20 cellular contexts compared by ENCODE assay signal in the genomic region with DNA sequence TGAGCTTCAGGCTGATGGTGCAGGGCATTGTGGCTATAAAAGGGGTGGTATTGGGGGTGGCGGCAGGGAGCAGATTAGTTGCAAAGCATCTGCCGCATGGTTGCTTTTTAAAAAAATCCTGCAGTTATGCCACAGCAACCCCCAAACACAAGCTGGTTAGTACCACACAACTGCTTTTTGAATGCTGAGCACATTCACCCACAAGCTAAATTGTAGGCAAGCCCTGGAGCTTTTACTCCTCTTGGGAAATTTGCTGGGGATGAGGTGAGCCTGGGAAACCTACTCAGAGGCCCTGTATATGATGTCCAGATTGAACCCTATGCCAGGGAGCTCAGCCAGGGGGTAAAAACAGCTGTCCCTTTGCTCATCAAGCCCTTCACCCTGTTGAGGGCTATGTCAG.
"Had no signal": no experiment of that assay in that cellular context is flagged by ENCODE, and none has a peak within 500 bp of the region (broad histone marks: within the 10 kb centered on the region; RNA-seq: fewer than 3 reads in every experiment).

No MANE protein-coding gene starts in this region.

- DNase-seq: activated CD4-positive, alpha-beta T cell treated with anti-CD3 and anti-CD28 coated beads, Interleukin-2, amount 10 ng/mL, durations not matched to agents 7 days and 5 days; activated CD8-positive, alpha-beta T cell treated with anti-CD3 and anti-CD28 coated beads, Interleukin-2, amount 10 ng/mL, durations not matched to agents 7 days and 5 days; activated gamma-delta T cell; activated naive CD4-positive, alpha-beta T cell treated with anti-CD3 and anti-CD28 coated beads, Interleukin-2, amount 50 U/mL, for 16 hours; activated naive CD8-positive, alpha-beta T cell treated with anti-CD3 and anti-CD28 coated beads, Interleukin-2, amount 50 U/mL, for 24 hours; body of pancreas; dermis blood vessel endothelial cell; effector memory CD8-positive, alpha-beta T cell; left colon; mesendoderm; naive thymus-derived CD8-positive, alpha-beta T cell; stimulated activated CD4-positive, alpha-beta T cell treated with anti-CD3 and anti-CD28 coated beads, Interleukin-4, amount 100 ng/mL, for 4 hours; T-cell; trophoblast cell; uterus had no signal

- ATAC-seq: activated CD4-positive, CD25-positive, alpha-beta regulatory T cell treated with anti-CD3 and anti-CD28 coated beads, Interleukin-2, amount 50 U/mL, for 24 hours; activated CD8-positive, alpha-beta T cell treated with anti-CD3 and anti-CD28 coated beads, Interleukin-2, amount 10 ng/mL, durations not matched to agents 7 days and 5 days; activated naive CD8-positive, alpha-beta T cell treated with anti-CD3 and anti-CD28 coated beads, Interleukin-2, amount 50 U/mL, for 24 hours; body of pancreas; effector memory CD8-positive, alpha-beta T cell; esophagus mucosa; left colon; naive thymus-derived CD8-positive, alpha-beta T cell; T-cell had no signal

- H3K4me1 Mint-ChIP-seq: activated CD4-positive, alpha-beta T cell treated with anti-CD3 and anti-CD28 coated beads, Interleukin-2, amount 10 ng/mL, durations not matched to agents 7 days and 5 days; activated naive CD8-positive, alpha-beta T cell treated with anti-CD3 and anti-CD28 coated beads, Interleukin-2, amount 50 U/mL, for 24 hours; naive thymus-derived CD8-positive, alpha-beta T cell; T-cell had no signal

- H3K4me3 Mint-ChIP-seq: activated CD4-positive, alpha-beta T cell treated with anti-CD3 and anti-CD28 coated beads, Interleukin-2, amount 10 ng/mL, durations not matched to agents 7 days and 5 days; activated CD8-positive, alpha-beta T cell treated with anti-CD3 and anti-CD28 coated beads, Interleukin-2, amount 10 ng/mL, durations not matched to agents 7 days and 5 days; activated naive CD8-positive, alpha-beta T cell treated with anti-CD3 and anti-CD28 coated beads, Interleukin-2, amount 50 U/mL, for 24 hours; activated T-helper 1 cell treated with anti-CD3 and anti-CD28 coated beads, Interleukin-12 subunit alpha, Interleukin-12 subunit beta, Interleukin-2, Interleukin-4 antibody, amounts not matched to agents 30 ng/mL and 10 ng/mL and 1 ng/mL, durations not matched to agents 14 hours and 24 hours and 36 hours; effector memory CD8-positive, alpha-beta T cell; naive thymus-derived CD8-positive, alpha-beta T cell; stimulated activated naive CD8-positive, alpha-beta T cell treated with anti-CD3 and anti-CD28 coated beads, Interleukin-15, Interleukin-2, amounts not matched to agents 100 ng/mL and 50 ng/mL, for 24 hours; T-cell; T-helper 2 cell treated with Interferon-gamma antibody and Interleukin-4, amounts not matched to agents 5 μg/mL and 100 μg/mL, for 36 hours had no signal

- H3K9me3 Mint-ChIP-seq: activated CD4-positive, alpha-beta T cell treated with anti-CD3 and anti-CD28 coated beads, Interleukin-2, amount 10 ng/mL, durations not matched to agents 7 days and 5 days; activated naive CD8-positive, alpha-beta T cell treated with anti-CD3 and anti-CD28 coated beads, Interleukin-2, amount 50 U/mL, for 24 hours; activated T-helper 1 cell treated with anti-CD3 and anti-CD28 coated beads, Interleukin-12 subunit alpha, Interleukin-12 subunit beta, Interleukin-2, Interleukin-4 antibody, amounts not matched to agents 30 ng/mL and 10 ng/mL and 1 ng/mL, durations not matched to agents 14 hours and 24 hours and 36 hours; effector memory CD8-positive, alpha-beta T cell; stimulated activated naive CD8-positive, alpha-beta T cell treated with anti-CD3 and anti-CD28 coated beads, Interleukin-15, Interleukin-2, amounts not matched to agents 100 ng/mL and 50 ng/mL, for 24 hours; T-helper 2 cell treated with Interferon-gamma antibody and Interleukin-4, amounts not matched to agents 5 μg/mL and 100 μg/mL, for 36 hours had no signal

- H3K27ac Mint-ChIP-seq: activated CD4-positive, alpha-beta T cell treated with anti-CD3 and anti-CD28 coated beads, Interleukin-2, amount 10 ng/mL, durations not matched to agents 7 days and 5 days; activated CD8-positive, alpha-beta T cell treated with anti-CD3 and anti-CD28 coated beads, Interleukin-2, amount 10 ng/mL, durations not matched to agents 7 days and 5 days; activated naive CD8-positive, alpha-beta T cell treated with anti-CD3 and anti-CD28 coated beads, Interleukin-2, amount 50 U/mL, for 24 hours; activated T-helper 1 cell treated with anti-CD3 and anti-CD28 coated beads, Interleukin-12 subunit alpha, Interleukin-12 subunit beta, Interleukin-2, Interleukin-4 antibody, amounts not matched to agents 30 ng/mL and 10 ng/mL and 1 ng/mL, durations not matched to agents 14 hours and 24 hours and 36 hours; effector memory CD8-positive, alpha-beta T cell; stimulated activated naive CD8-positive, alpha-beta T cell treated with anti-CD3 and anti-CD28 coated beads, Interleukin-15, Interleukin-2, amounts not matched to agents 100 ng/mL and 50 ng/mL, for 24 hours; T-cell; T-helper 2 cell treated with Interferon-gamma antibody and Interleukin-4, amounts not matched to agents 5 μg/mL and 100 μg/mL, for 36 hours had no signal
